ENCODE assay signal across 19 cellular contexts in the genomic region with DNA sequence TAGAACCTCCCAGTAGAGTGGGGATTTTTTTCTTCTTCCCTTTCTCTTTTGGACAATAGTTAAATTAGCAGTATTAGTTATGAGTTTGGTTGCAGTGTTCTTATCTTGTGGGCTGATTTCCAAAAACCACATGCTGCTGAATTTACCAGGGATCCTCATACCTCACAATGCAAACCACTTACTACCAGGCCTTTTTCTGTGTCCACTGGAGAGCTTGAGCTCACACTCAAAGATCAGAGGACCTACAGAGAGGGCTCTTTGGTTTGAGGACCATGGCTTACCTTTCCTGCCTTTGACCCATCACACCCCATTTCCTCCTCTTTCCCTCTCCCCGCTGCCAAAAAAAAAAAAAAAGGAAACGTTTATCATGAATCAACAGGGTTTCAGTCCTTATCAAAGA. TPM values are rescaled to one million over a fixed set of nuclear protein-coding genes. Genes with fewer than 3 reads are reported as not detected.
"Had no signal": no experiment of that assay in that cellular context is flagged by ENCODE, and none has a peak within 500 bp of the region (broad histone marks: within the 10 kb centered on the region; RNA-seq: fewer than 3 reads in every experiment).

No MANE protein-coding gene starts in this region.

- H3K4me1 ChIP-seq: colonic mucosa, esophagus squamous epithelium, transverse colon had no signal

- FAIRE-seq: frontal cortex had no signal

- H3K27me3 ChIP-seq: colonic mucosa, esophagus squamous epithelium, heart left ventricle, transverse colon had no signal

- H3K4me3 Mint-ChIP-seq: activated CD4-positive, alpha-beta T cell treated with anti-CD3 and anti-CD28 coated beads, Interleukin-2, amount 10 ng/mL, durations not matched to agents 7 days and 5 days; activated naive CD4-positive, alpha-beta T cell treated with anti-CD3 and anti-CD28 coated beads for 36 hours; naive thymus-derived CD8-positive, alpha-beta T cell; T-helper 17 cell had no signal

- H3K4me3 ChIP-seq: colonic mucosa, esophagus squamous epithelium, heart left ventricle, transverse colon had no signal

- H3K27ac ChIP-seq: colonic mucosa, esophagus squamous epithelium, heart left ventricle, transverse colon had no signal

- H3K4me1 Mint-ChIP-seq: activated CD4-positive, alpha-beta T cell treated with anti-CD3 and anti-CD28 coated beads, Interleukin-2, amount 10 ng/mL, durations not matched to agents 7 days and 5 days; naive thymus-derived CD8-positive, alpha-beta T cell; T-helper 17 cell had no signal

- H3K9me3 Mint-ChIP-seq: activated CD4-positive, alpha-beta T cell treated with anti-CD3 and anti-CD28 coated beads, Interleukin-2, amount 10 ng/mL, durations not matched to agents 7 days and 5 days; activated naive CD4-positive, alpha-beta T cell treated with anti-CD3 and anti-CD28 coated beads for 36 hours; naive thymus-derived CD8-positive, alpha-beta T cell had no signal

- ATAC-seq: heart left ventricle; naive thymus-derived CD8-positive, alpha-beta T cell; T-helper 17 cell had no signal

- H3K9me3 ChIP-seq: colonic mucosa, esophagus squamous epithelium, heart left ventricle, transverse colon had no signal

- H3K27ac Mint-ChIP-seq: activated CD4-positive, alpha-beta T cell treated with anti-CD3 and anti-CD28 coated beads, Interleukin-2, amount 10 ng/mL, durations not matched to agents 7 days and 5 days; activated naive CD4-positive, alpha-beta T cell treated with anti-CD3 and anti-CD28 coated beads for 36 hours; T-helper 17 cell had no signal

- H3K36me3 ChIP-seq: colonic mucosa had no signal

- H3K27me3 Mint-ChIP-seq: activated CD4-positive, alpha-beta T cell treated with anti-CD3 and anti-CD28 coated beads, Interleukin-2, amount 10 ng/mL, durations not matched to agents 7 days and 5 days; naive thymus-derived CD8-positive, alpha-beta T cell; T-helper 17 cell had no signal

- DNase-seq: activated CD4-positive, alpha-beta T cell treated with anti-CD3 and anti-CD28 coated beads, Interleukin-2, amount 10 ng/mL, durations not matched to agents 7 days and 5 days; activated CD8-positive, alpha-beta memory T cell treated with anti-CD3 and anti-CD28 coated beads for 24 hours; activated naive CD4-positive, alpha-beta T cell treated with anti-CD3 and anti-CD28 coated beads for 36 hours; caudate nucleus; colonic mucosa; esophagus squamous epithelium; heart left ventricle; mesenchymal stem cell; naive thymus-derived CD8-positive, alpha-beta T cell; posterior cingulate gyrus; stimulated activated CD4-positive, alpha-beta T cell treated with anti-CD3 and anti-CD28 coated beads, Interleukin-15, amount 100 ng/mL, for 24 hours; stimulated activated CD4-positive, alpha-beta T cell treated with anti-CD3 and anti-CD28 coated beads, Interleukin-4, amount 100 ng/mL, for 1 hour; stimulated activated naive CD4-positive, alpha-beta T cell; substantia nigra; T-helper 17 cell; transverse colon had no signal

RNA-seq across cellular contexts. Expression of a gene that starts 5.4 kb away (rescaled TPM):
- total RNA-seq: activated CD4-positive, alpha-beta T cell treated with anti-CD3 and anti-CD28 coated beads, Interleukin-2, amount 10 ng/mL, durations not matched to agents 7 days and 5 days; activated naive CD4-positive, alpha-beta T cell treated with anti-CD3 and anti-CD28 coated beads for 36 hours; colonic mucosa; esophagus squamous epithelium; frontal cortex; heart left ventricle; mucosa of gallbladder; naive thymus-derived CD8-positive, alpha-beta T cell; skeletal muscle tissue; T-helper 17 cell; transverse colon had no signal
- polyA plus RNA-seq: heart left ventricle had no signal

RNA-seq across cellular contexts. Expression of a gene that starts 60.0 kb away (rescaled TPM):
- total RNA-seq: activated CD4-positive, alpha-beta T cell treated with anti-CD3 and anti-CD28 coated beads, Interleukin-2, amount 10 ng/mL, durations not matched to agents 7 days and 5 days; naive thymus-derived CD8-positive, alpha-beta T cell had no signal
